ENCODE assay signal across 9 cellular contexts in genomic region chr19:678791-679388, GRCh38. TPM values are rescaled to one million over a fixed set of nuclear protein-coding genes. Genes with fewer than 3 reads are reported as not detected.
DNase-seq lines count a peak whose midpoint lies in the region; ATAC-seq and TF ChIP-seq lines count a peak whose summit lies in the region.
"Had no signal": no experiment of that assay in that cellular context is flagged by ENCODE, and none has a peak within 500 bp of the region (broad histone marks: within the 10 kb centered on the region; RNA-seq: fewer than 3 reads in every experiment).

No MANE protein-coding gene starts in this region.

- peak overlapping the region; percentile 79 for H3K4me3 ChIP-seq in GM12864 (ENCODE audit: low read depth, low read length)
- no peak overlapping the region for H3K4me3 ChIP-seq in RWPE2 (ENCODE audit: severe bottlenecking)
- H3K4me3 ChIP-seq in epithelial cell of proximal tubule (ENCODE audit: low read depth, low read length) = peak overlapping the region; percentile 67
- no peak overlapping the region for H3K4me3 ChIP-seq in rectal smooth muscle tissue (ENCODE audit: low read length)

- H3K9me3 ChIP-seq in RWPE2 (ENCODE audit: severe bottlenecking) = no peaks in the 10 kb centered on the region

- H3K4me1 ChIP-seq in RWPE2 (ENCODE audit: insufficient read depth, poor library complexity, severe bottlenecking) (peaks cover 5% of the 10 kb centered on the region), rectal smooth muscle tissue (ENCODE audit: control insufficient read depth, insufficient read depth, low read length) (peaks cover 12% of the 10 kb centered on the region)

- no peak overlapping the region for H3K9ac ChIP-seq in rectal smooth muscle tissue (ENCODE audit: low read length)

- peaks cover 25% of the 10 kb centered on the region for H3K36me3 ChIP-seq in RWPE2 (ENCODE audit: low read depth)
- no peaks in the 10 kb centered on the region for H3K36me3 ChIP-seq in rectal smooth muscle tissue (ENCODE audit: control insufficient read depth, insufficient read depth, low read length)

- H3K27me3 ChIP-seq in RWPE2 (ENCODE audit: insufficient read depth, poor library complexity, severe bottlenecking) = no peaks in the 10 kb centered on the region
- peaks cover 4% of the 10 kb centered on the region for H3K27me3 ChIP-seq in rectal smooth muscle tissue (ENCODE audit: control insufficient read depth, insufficient read depth, low read length)

- TF ChIP-seq CTCF in GM12864 (IDR thresholded peaks at IDR 0.05; ENCODE audit: low read depth, low read length, missing control alignments) = no peak
- TF ChIP-seq CTCF in RWPE2 (IDR thresholded peaks at IDR 0.05; ENCODE audit: poor library complexity, severe bottlenecking) = no peak
- no peak for TF ChIP-seq CTCF in epithelial cell of proximal tubule (conservative IDR thresholded peaks at IDR 0.05; ENCODE audit: low read depth, low read length)

- no peak for ATAC-seq in RWPE2 (ENCODE audit: low read depth)

- peak overlapping the region; percentile 96 for H3K27ac ChIP-seq in RWPE2 (ENCODE audit: poor library complexity, severe bottlenecking)
- peak overlapping the region; percentile 98 for H3K27ac ChIP-seq in rectal smooth muscle tissue (ENCODE audit: low read depth, low read length)

- DNase-seq in GM12864 (ENCODE audit: low read depth) (no peak), RWPE2 (ENCODE audit: low spot score) (no peak), epithelial cell of proximal tubule (ENCODE audit: low read depth) (no peak), activated gamma-delta T cell (lab: John Stamatoyannopoulos, UW) (no peak), ACHN (no peak), NCI-H82 (lab: John Stamatoyannopoulos, UW) (no peak)
- no peak for DNase-seq in stimulated activated CD4-positive, alpha-beta T cell treated with anti-CD3 and anti-CD28 coated beads, Interleukin-4, amount 100 ng/mL, for 1 hour
- DNase-seq: NCI-H1105 had no signal

- in situ Hi-C loops in ACHN (cut with HindIII; ENCODE audit: low pct_ligation_motif_present, low pct_unique_long_range_greater_than_20kb, low sequenced_read_pairs) = no loop called here

RNA-seq across cellular contexts. Expression of gene FSTL3, which starts 2.7 kb away (rescaled TPM):
- total RNA-seq in epithelial cell of proximal tubule = 199 and 483 TPM in 2 replicates

RNA-seq across cellular contexts. Expression of gene RNF126, which starts 15.9 kb away (rescaled TPM):
- total RNA-seq in epithelial cell of proximal tubule = 102 and 161 TPM in 2 replicates

RNA-seq across cellular contexts. Expression of gene PRSS57, which starts 16.4 kb away (rescaled TPM):
- not detected in 2 replicates for total RNA-seq in epithelial cell of proximal tubule

RNA-seq across cellular contexts. Expression of gene PALM, which starts 29.8 kb away (rescaled TPM):
- total RNA-seq in epithelial cell of proximal tubule = 3.2 and 17.1 TPM in 2 replicates

RNA-seq across cellular contexts. Expression of gene FGF22, which starts 39.2 kb away (rescaled TPM):
- 0.29 TPM in 1 of 2 replicates, not detected in the other for total RNA-seq in epithelial cell of proximal tubule

Comparison
In these comparisons a context has a peak if more than half of its experiments do, and no peak if none do; other contexts are left out.
1. H3K4me3 ChIP-seq: peak in GM12864 (single experiment) and epithelial cell of proximal tubule (single experiment); none in RWPE2 (single experiment) and rectal smooth muscle tissue (single experiment).